ENCODE assay signal across 8 cellular contexts in genomic region chr15:75620776-75621536, GRCh38. TPM values are rescaled to one million over a fixed set of nuclear protein-coding genes. Genes with fewer than 3 reads are reported as not detected.
DNase-seq lines count a peak whose midpoint lies in the region; ATAC-seq and TF ChIP-seq lines count a peak whose summit lies in the region.

No MANE protein-coding gene starts in this region.

- H3K36me3 Mint-ChIP-seq in naive B cell = peaks cover 15 to 16% of the 10 kb centered on the region in 2 donors

- no peak overlapping the region for H3K4me3 ChIP-seq in NB4 (ENCODE audit: low read depth, low read length)

- peak overlapping the region in 5 of 6 donors; percentile 21 to 62 (median 48) for H3K27ac Mint-ChIP-seq in naive B cell

- no peaks in the 10 kb centered on the region for H3K27me3 Mint-ChIP-seq in naive B cell

- TF ChIP-seq CTCF in NB4 (IDR thresholded peaks at IDR 0.05; ENCODE audit: low read depth, low read length) = no peak

- H3K4me1 Mint-ChIP-seq in naive B cell = peaks cover 8 to 17% (median 15%) of the 10 kb centered on the region in 3 donors

- DNase-seq in AML-193 (lab: John Stamatoyannopoulos, UW) (peak; percentile 26 to 35), NB4 (ENCODE audit: low read depth) (peak; percentile 56), dermis microvascular lymphatic vessel endothelial cell (ENCODE audit: low read depth in 2 of 2) (peak; percentile 33 to 86), naive B cell (no peak), cerebellar nuclear complex (lab: John Stamatoyannopoulos, UW) (no peak)
- DNase-seq in NK-92 treated with Interleukin-12 subunit alpha and Interleukin-12 subunit beta, amount 100 ng/mL, for 24 hours (lab: John Stamatoyannopoulos, UW) = no peak

- no peaks in the 10 kb centered on the region for H3K9me3 Mint-ChIP-seq in naive B cell

- no peak overlapping the region for H3K4me3 Mint-ChIP-seq in naive B cell

- no peak for TF ChIP-seq POLR2A in NB4 (IDR thresholded peaks at IDR 0.05; ENCODE audit: extremely low read depth, insufficient read length)

- no peak for ATAC-seq in naive B cell (ENCODE audit: low read depth in 2 of 2)
- no peak for ATAC-seq in GM18858 (IDR thresholded peaks at IDR 0.05; ENCODE audit: unreplicated experiment)
- no peak for ATAC-seq in HG02642 (IDR thresholded peaks at IDR 0.05; ENCODE audit: poor library complexity, unreplicated experiment)

RNA-seq across cellular contexts. Expression of gene SNUPN, which starts 4.6 kb away (rescaled TPM):
- 14.0 and 15.2 TPM in 2 replicates for total RNA-seq in dermis microvascular lymphatic vessel endothelial cell
- polyA plus RNA-seq in naive B cell (ENCODE audit: low read depth in 6 of 6) = 10 to 100 TPM; 17.0 to 27.9 (median 22.5) TPM

RNA-seq across cellular contexts. Expression of gene IMP3, which starts 19.1 kb away (rescaled TPM):
- total RNA-seq in dermis microvascular lymphatic vessel endothelial cell = 61.1 and 68.5 TPM in 2 replicates
- 100 to 1,000 TPM; 173 to 270 (median 228) TPM for polyA plus RNA-seq in naive B cell (ENCODE audit: low read depth in 6 of 6)

RNA-seq across cellular contexts. Expression of gene SNX33, which starts 26.8 kb away (rescaled TPM):
- 8.6 and 17.2 TPM in 2 replicates for total RNA-seq in dermis microvascular lymphatic vessel endothelial cell
- polyA plus RNA-seq in naive B cell (ENCODE audit: low read depth in 6 of 6) = under 1 TPM in 1 of 6 donors, not detected in 5; 0.13 TPM

RNA-seq across cellular contexts. Expression of gene PTPN9, which starts 41.8 kb away (rescaled TPM):
- 16.8 and 19.3 TPM in 2 replicates for total RNA-seq in dermis microvascular lymphatic vessel endothelial cell
- 10 to 100 TPM in 5 of 6 donors, 1 to 10 TPM in 1; 9.7 to 24.7 (median 15.9) TPM for polyA plus RNA-seq in naive B cell (ENCODE audit: low read depth in 6 of 6)

Comparison
In these comparisons a context has a peak if more than half of its experiments do, and no peak if none do; other contexts are left out.
1. DNase-seq: peak in AML-193 (2 of 2), NB4 (single experiment) and dermis microvascular lymphatic vessel endothelial cell (2 of 2); none in naive B cell (single experiment), cerebellar nuclear complex (0 of 2) and NK-92 treated with Interleukin-12 subunit alpha and Interleukin-12 subunit beta, amount 100 ng/mL, for 24 hours (single experiment).